29 cellular contexts compared by ENCODE assay signal in the genomic region with DNA sequence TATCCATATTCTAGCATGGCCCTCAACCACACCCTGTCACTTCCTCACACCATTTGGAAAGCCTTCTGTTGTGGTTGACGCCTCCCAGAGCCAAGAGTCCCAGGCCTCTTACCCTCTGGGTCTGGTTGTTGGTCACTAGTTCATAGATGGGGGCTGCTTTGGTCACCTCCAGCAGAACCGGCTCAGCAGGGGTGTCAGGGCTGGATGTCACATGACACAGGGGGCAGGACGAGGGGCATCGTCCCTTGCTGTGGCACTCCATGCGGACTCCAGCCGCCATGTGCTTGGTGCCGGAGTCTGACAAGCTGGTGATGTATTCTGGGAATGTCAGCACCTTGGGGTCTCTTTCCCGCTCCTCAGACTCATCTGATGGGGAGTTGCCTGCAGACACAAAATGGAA.
"Had no signal": no experiment of that assay in that cellular context is flagged by ENCODE, and none has a peak within 500 bp of the region (broad histone marks: within the 10 kb centered on the region; RNA-seq: fewer than 3 reads in every experiment).

No MANE protein-coding gene starts in this region.

- H3K4me3 ChIP-seq: stomach, suprapubic skin, testis, thoracic aorta, thyroid gland, tibial artery, tibial nerve, transverse colon, upper lobe of left lung, upper lobe of right lung, uterus, vagina had no signal

- H3K27me3 ChIP-seq: testis, thyroid gland, upper lobe of left lung, uterus, vagina had no signal

- H3K4me3 Mint-ChIP-seq: stimulated activated effector memory CD8-positive, alpha-beta T cell treated with anti-CD3 and anti-CD28 coated beads, Interleukin-12 subunit alpha, Interleukin-12 subunit beta, amount 100 ng/mL, for 72 hours; stimulated activated memory B cell treated with anti-CD40 and anti-IgM and Interleukin-4, amounts not matched to agents 10 μg/mL and 1 μg/mL and 100 μg/mL, for 72 hours; stimulated activated naive B cell treated with anti-CD40 and anti-IgM and Interleukin-4, amounts not matched to agents 10 μg/mL and 1 μg/mL and 100 μg/mL, for 72 hours; stimulated activated naive CD8-positive, alpha-beta T cell treated with anti-CD3 and anti-CD28 coated beads, Interleukin-15, amount 100 ng/mL, for 72 hours; stimulated activated naive CD8-positive, alpha-beta T cell treated with anti-CD3 and anti-CD28 coated beads, Interleukin-15, Interleukin-2, amounts not matched to agents 100 ng/mL and 50 ng/mL, for 24 hours; type B pancreatic cell had no signal

- H3K36me3 ChIP-seq: stomach, suprapubic skin, thoracic aorta, thyroid gland, tibial artery, tibial nerve, transverse colon, upper lobe of right lung, uterus, vagina had no signal

- H3K36me3 Mint-ChIP-seq: stimulated activated effector memory CD8-positive, alpha-beta T cell treated with anti-CD3 and anti-CD28 coated beads, Interleukin-12 subunit alpha, Interleukin-12 subunit beta, amount 100 ng/mL, for 72 hours; stimulated activated memory B cell treated with anti-CD40 and anti-IgM and Interleukin-4, amounts not matched to agents 10 μg/mL and 1 μg/mL and 100 μg/mL, for 72 hours; stimulated activated naive B cell treated with anti-CD40 and anti-IgM and Interleukin-4, amounts not matched to agents 10 μg/mL and 1 μg/mL and 100 μg/mL, for 72 hours; type B pancreatic cell had no signal

- H3K9me3 Mint-ChIP-seq: stimulated activated memory B cell treated with anti-CD40 and anti-IgM and Interleukin-4, amounts not matched to agents 10 μg/mL and 1 μg/mL and 100 μg/mL, for 72 hours; stimulated activated naive B cell treated with anti-CD40 and anti-IgM and Interleukin-4, amounts not matched to agents 10 μg/mL and 1 μg/mL and 100 μg/mL, for 72 hours; stimulated activated naive CD8-positive, alpha-beta T cell treated with anti-CD3 and anti-CD28 coated beads, Interleukin-15, amount 100 ng/mL, for 72 hours; stimulated activated naive CD8-positive, alpha-beta T cell treated with anti-CD3 and anti-CD28 coated beads, Interleukin-15, Interleukin-2, amounts not matched to agents 100 ng/mL and 50 ng/mL, for 24 hours; type B pancreatic cell had no signal

- DNase-seq: stimulated activated CD4-positive, alpha-beta T cell treated with anti-CD3 and anti-CD28 coated beads, Interleukin-2, amount 100 ng/mL, for 48 hours; stimulated activated CD4-positive, alpha-beta T cell treated with anti-CD3 and anti-CD28 coated beads, Interleukin-4, amount 100 ng/mL, for 1 hour; stimulated activated CD4-positive, alpha-beta T cell treated with anti-CD3 and anti-CD28 coated beads, Interleukin-4, amount 100 ng/mL, for 24 hours; stimulated activated CD4-positive, alpha-beta T cell treated with anti-CD3 and anti-CD28 coated beads, Interleukin-4, amount 100 ng/mL, for 4 hours; stimulated activated CD8-positive, alpha-beta memory T cell treated with anti-CD3 and anti-CD28 coated beads, Interleukin-4, amount 100 ng/mL, for 48 hours; stimulated activated naive B cell treated with anti-CD40 and anti-IgM and Interleukin-4, amounts not matched to agents 10 μg/mL and 1 μg/mL and 100 μg/mL, for 72 hours; stimulated activated naive CD4-positive, alpha-beta T cell; stimulated activated naive CD4-positive, alpha-beta T cell treated with Interleukin-2 at 50 U/mL for 16 hours; stimulated activated naive CD8-positive, alpha-beta T cell treated with anti-CD3 and anti-CD28 coated beads, Interleukin-15, amount 100 ng/mL, for 72 hours; stimulated activated naive CD8-positive, alpha-beta T cell treated with anti-CD3 and anti-CD28 coated beads, Interleukin-15, Interleukin-2, amounts not matched to agents 100 U/mL and 50 U/mL, for 24 hours; stomach; substantia nigra; testis; thyroid gland; tibial artery; transverse colon; trophoblast cell; upper lobe of left lung; upper lobe of right lung; uterus had no signal

- H3K9me3 ChIP-seq: stomach, suprapubic skin, testis, thoracic aorta, thyroid gland, tibial artery, tibial nerve, transverse colon, upper lobe of left lung, upper lobe of right lung, uterus, vagina had no signal

- FAIRE-seq: urothelium cell line had no signal

- H3K27ac Mint-ChIP-seq: stimulated activated effector memory CD8-positive, alpha-beta T cell treated with anti-CD3 and anti-CD28 coated beads, Interleukin-12 subunit alpha, Interleukin-12 subunit beta, amount 100 ng/mL, for 72 hours; stimulated activated memory B cell treated with anti-CD40 and anti-IgM and Interleukin-4, amounts not matched to agents 10 μg/mL and 1 μg/mL and 100 μg/mL, for 72 hours; stimulated activated naive B cell treated with anti-CD40 and anti-IgM and Interleukin-4, amounts not matched to agents 10 μg/mL and 1 μg/mL and 100 μg/mL, for 72 hours; stimulated activated naive CD8-positive, alpha-beta T cell treated with anti-CD3 and anti-CD28 coated beads, Interleukin-15, amount 100 ng/mL, for 72 hours; stimulated activated naive CD8-positive, alpha-beta T cell treated with anti-CD3 and anti-CD28 coated beads, Interleukin-15, Interleukin-2, amounts not matched to agents 100 ng/mL and 50 ng/mL, for 24 hours; type B pancreatic cell had no signal

- H3K4me1 ChIP-seq: uterus, vagina had no signal

- H3K4me1 Mint-ChIP-seq: stimulated activated effector memory CD8-positive, alpha-beta T cell treated with anti-CD3 and anti-CD28 coated beads, Interleukin-12 subunit alpha, Interleukin-12 subunit beta, amount 100 ng/mL, for 72 hours had no signal

- ATAC-seq: stimulated activated effector memory CD8-positive, alpha-beta T cell treated with anti-CD3 and anti-CD28 coated beads, Interleukin-12 subunit alpha, Interleukin-12 subunit beta, amount 100 ng/mL, for 72 hours; stimulated activated memory B cell treated with anti-CD40 and anti-IgM and Interleukin-4, amounts not matched to agents 10 μg/mL and 1 μg/mL and 100 μg/mL, for 72 hours; stimulated activated naive B cell treated with anti-CD40 and anti-IgM and Interleukin-4, amounts not matched to agents 10 μg/mL and 1 μg/mL and 100 μg/mL, for 72 hours; stimulated activated naive CD8-positive, alpha-beta T cell treated with anti-CD3 and anti-CD28 coated beads, Interleukin-15, amount 100 ng/mL, for 72 hours; stimulated activated naive CD8-positive, alpha-beta T cell treated with anti-CD3 and anti-CD28 coated beads, Interleukin-15, Interleukin-2, amounts not matched to agents 100 U/mL and 50 U/mL, for 24 hours; upper lobe of right lung had no signal

- H3K27ac ChIP-seq: stomach, suprapubic skin, testis, thoracic aorta, thyroid gland, tibial artery, tibial nerve, transverse colon, upper lobe of left lung, upper lobe of right lung, uterus, vagina had no signal
